ENCODE assay signal across 8 cellular contexts in genomic region chrX:134459683-134460004, GRCh38. TPM values are rescaled to one million over a fixed set of nuclear protein-coding genes. Genes with fewer than 3 reads are reported as not detected.
DNase-seq lines count a peak whose midpoint lies in the region; ATAC-seq and TF ChIP-seq lines count a peak whose summit lies in the region.

No MANE protein-coding gene starts in this region.

- H3K27me3 ChIP-seq in GM23248 (replicated peaks; ENCODE audit: insufficient read depth), result no peaks in the 10 kb centered on the region
- H3K27me3 ChIP-seq in NT2/D1 (ENCODE audit: insufficient read depth, insufficient read length), result no peaks in the 10 kb centered on the region

- H3K9ac ChIP-seq in GM23248 (peak overlapping the region; percentile 92), NT2/D1 (ENCODE audit: insufficient read length, low read depth) (no peak overlapping the region)

- H3K36me3 ChIP-seq in GM23248 (ENCODE audit: low read depth) (no peaks in the 10 kb centered on the region), NT2/D1 (ENCODE audit: insufficient read depth, insufficient read length, low read length) (no peaks in the 10 kb centered on the region)

- no peaks in the 10 kb centered on the region for H4K20me1 ChIP-seq in GM23248 (ENCODE audit: insufficient read depth)

- WGBS in GM23248 (ENCODE audit: low coverage in 1 of 2, low lambda C conversion rate in 2 of 2, missing lambda C conversion rate in 2 of 2), 2 experiments, result 0 to 2% methylated on average over 12 of the region's 12 CpGs

- H3K79me2 ChIP-seq in GM23248 (ENCODE audit: insufficient read depth), result peaks cover 43% of the 10 kb centered on the region

- peak overlapping the region; percentile 73 for H3K4me2 ChIP-seq in GM23248 (ENCODE audit: unreplicated experiment)

- H3K4me1 ChIP-seq in GM23248 (ENCODE audit: insufficient read depth), result 0 out of 2 replicates have a peak, but pooled peaks cover 2% of the 10 kb centered on the region
- H3K4me1 ChIP-seq in NT2/D1 (ENCODE audit: insufficient read depth, insufficient read length), result no peaks in the 10 kb centered on the region

- H3K27ac Mint-ChIP-seq in effector memory CD8-positive, alpha-beta T cell, result peak overlapping the region; percentile 51 to 69
- no peak overlapping the region for H3K27ac Mint-ChIP-seq in nephron progenitor cell

- peaks cover 3 to 9% of the 10 kb centered on the region in 2 donors for H3K4me1 Mint-ChIP-seq in effector memory CD8-positive, alpha-beta T cell (ENCODE audit: low read depth in 2 of 2)
- H3K4me1 Mint-ChIP-seq in nephron progenitor cell, result peaks cover 7% of the 10 kb centered on the region

- peak overlapping the region; percentile 86 to 88 for H3K4me3 Mint-ChIP-seq in effector memory CD8-positive, alpha-beta T cell
- peak overlapping the region; percentile 86 for H3K4me3 Mint-ChIP-seq in nephron progenitor cell

- H3K9me3 Mint-ChIP-seq in effector memory CD8-positive, alpha-beta T cell, result no peaks in the 10 kb centered on the region
- H3K9me3 Mint-ChIP-seq in nephron progenitor cell, result peaks cover 35% of the 10 kb centered on the region

- TF ChIP-seq CTCF in nephron progenitor cell (IDR thresholded peaks at IDR 0.05), result no peak

- no peaks in the 10 kb centered on the region for H3K36me3 Mint-ChIP-seq in effector memory CD8-positive, alpha-beta T cell (ENCODE audit: insufficient read depth)
- H3K36me3 Mint-ChIP-seq in nephron progenitor cell (ENCODE audit: low read depth), result peaks cover 7% of the 10 kb centered on the region

- H2AFZ ChIP-seq in GM23248, result peak overlapping the region; percentile 97

- peak overlapping the region; percentile 64 for H3K27ac ChIP-seq in GM23248

- H3K4me3 ChIP-seq in GM23248, result peak overlapping the region; percentile 87
- H3K4me3 ChIP-seq in NT2/D1 (ENCODE audit: insufficient read length, low read depth), result no peak overlapping the region

- in situ Hi-C loops in GM23248 (cut with MboI), result no loop called here
- in situ Hi-C loops in G401 (cut with HindIII; ENCODE audit: low sequenced_read_pairs), result no loop called here

- no peaks in the 10 kb centered on the region for H3F3A ChIP-seq in GM23248 (ENCODE audit: insufficient read depth)

- no peaks in the 10 kb centered on the region for H3K27me3 Mint-ChIP-seq in effector memory CD8-positive, alpha-beta T cell
- H3K27me3 Mint-ChIP-seq in nephron progenitor cell (ENCODE audit: low read depth, poor library complexity), result peaks cover 2% of the 10 kb centered on the region

- DNase-seq in DMS114 treated with DMSO at 0.1 percent for 48 hours (lab: John Stamatoyannopoulos, UW; ENCODE audit: unreplicated experiment) (peak; percentile 20), GM23248 (no peak), NT2/D1 (ENCODE audit: low read depth, low spot score) (peak; percentile 3), nephron progenitor cell (no peak), mesenteric fat pad (ENCODE audit: low spot score) (no peak), G401 (ENCODE audit: low spot score) (no peak)
- DNase-seq in effector memory CD8-positive, alpha-beta T cell, result no peak
- DNase-seq in stimulated activated CD4-positive, alpha-beta T cell treated with anti-CD3 and anti-CD28 coated beads, Interleukin-4, amount 100 ng/mL, for 24 hours, result no peak

- no peaks in the 10 kb centered on the region for H3K9me2 ChIP-seq in GM23248 (ENCODE audit: insufficient read depth)

- H3K9me3 ChIP-seq in GM23248 (ENCODE audit: low read depth), result no peaks in the 10 kb centered on the region
- no peaks in the 10 kb centered on the region for H3K9me3 ChIP-seq in NT2/D1 (ENCODE audit: insufficient read depth, low read length)

- ATAC-seq in effector memory CD8-positive, alpha-beta T cell (replicated peaks), result no peak

RNA-seq across cellular contexts. Expression of gene HPRT1, which starts 0.3 kb away (rescaled TPM):
- total RNA-seq in GM23248 (2014; rRNA removed; shearing (Covaris generic)), result 11.8 and 12.0 TPM in 2 replicates
- polyA plus RNA-seq in GM23248 (2016; fragmentation: Nextera tagmentation; extraction: Ambion mirVana), result 63.2 and 65.7 TPM in 2 replicates
- total RNA-seq in mesenteric fat pad, result 18.1 TPM
- total RNA-seq in G401 (2014; rRNA removed; shearing (Covaris generic)), result 53.6 and 70.5 TPM in 2 replicates

Comparison
In these comparisons a context has a peak if more than half of its experiments do, and no peak if none do; other contexts are left out.
1. DNase-seq: peak in DMS114 treated with DMSO at 0.1 percent for 48 hours (single experiment) and NT2/D1 (single experiment); none in GM23248 (single experiment), effector memory CD8-positive, alpha-beta T cell (0 of 3), nephron progenitor cell (single experiment), mesenteric fat pad (single experiment), G401 (single experiment) and stimulated activated CD4-positive, alpha-beta T cell treated with anti-CD3 and anti-CD28 coated beads, Interleukin-4, amount 100 ng/mL, for 24 hours (single experiment).